15 cellular contexts compared by ENCODE assay signal in the genomic region with DNA sequence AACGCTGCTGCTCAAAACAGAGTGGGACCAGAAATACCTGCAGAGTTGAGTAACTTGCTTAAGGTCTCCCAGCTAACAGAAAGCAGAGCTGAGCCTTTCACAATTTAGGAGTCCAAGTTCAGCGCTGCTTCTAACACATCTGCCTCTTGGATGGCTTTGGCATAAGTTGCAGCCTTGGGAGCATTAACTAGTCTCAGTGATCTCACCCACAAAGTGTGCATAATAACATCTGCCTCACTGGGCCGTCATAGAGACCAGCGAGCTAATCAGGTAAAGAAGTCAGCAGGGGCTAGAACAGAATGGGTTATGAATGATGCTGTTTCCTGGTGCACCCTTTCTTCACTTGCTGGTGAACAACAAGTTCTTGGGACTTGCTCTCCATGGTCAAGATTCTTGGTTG. TPM values are rescaled to one million over a fixed set of nuclear protein-coding genes. Genes with fewer than 3 reads are reported as not detected.
DNase-seq lines count a peak whose midpoint lies in the region; TF ChIP-seq lines count a peak whose summit lies in the region.
"Had no signal": no experiment of that assay in that cellular context is flagged by ENCODE, and none has a peak within 500 bp of the region (broad histone marks: within the 10 kb centered on the region; RNA-seq: fewer than 3 reads in every experiment).

No MANE protein-coding gene starts in this region.

- H3K9me3 Mint-ChIP-seq in H9: no peaks in the 10 kb centered on the region
- H3K9me3 Mint-ChIP-seq: activated T-helper 2 cell treated with anti-CD3 and anti-CD28 coated beads, Interferon-gamma antibody, Interleukin-2, Interleukin-4, amounts not matched to agents 10 μg/mL and 5 μg/mL and 100 μg/mL, durations not matched to agents 14 hours and 24 hours and 36 hours; neural crest cell; stimulated activated naive CD8-positive, alpha-beta T cell treated with anti-CD3 and anti-CD28 coated beads, Interleukin-15, Interleukin-2, amounts not matched to agents 100 ng/mL and 50 ng/mL, for 24 hours had no signal

- H2BK15ac ChIP-seq in H9 (ENCODE audit: low read depth, low read length) (no peak overlapping the region), neuronal stem cell (ENCODE audit: low read length) (no peak overlapping the region)

- H2BK5ac ChIP-seq in H9 (ENCODE audit: insufficient read length, low read length) (no peak overlapping the region), neuronal stem cell (ENCODE audit: low read length) (no peak overlapping the region)

- H2BK120ac ChIP-seq in H9 (ENCODE audit: low read depth, low read length, poor library complexity, severe bottlenecking) (no peak overlapping the region), neuronal stem cell (ENCODE audit: low read depth, low read length) (no peak overlapping the region)

- TF ChIP-seq CTCF in H9 (conservative IDR thresholded peaks at IDR 0.05) (no peak), liver (IDR thresholded peaks at IDR 0.05; ENCODE audit: low read depth, low read length, missing input control) (no peak), vagina (IDR thresholded peaks at IDR 0.05) (no peak)

- no peak overlapping the region for H4K8ac ChIP-seq in H9 (replicated peaks; ENCODE audit: insufficient read length, low read depth, low read length)
- H4K8ac ChIP-seq in neuronal stem cell (ENCODE audit: low read depth, low read length): no peak overlapping the region

- TF ChIP-seq RAD21 in liver (IDR thresholded peaks at IDR 0.05): no peak

- H4K5ac ChIP-seq in H9 (ENCODE audit: insufficient read length, low read depth, low read length): no peak overlapping the region

- H3K27me3 ChIP-seq in H9 (ENCODE audit: insufficient read depth, low read length): no peaks in the 10 kb centered on the region
- no peaks in the 10 kb centered on the region for H3K27me3 ChIP-seq in liver (ENCODE audit: control insufficient read depth in 4 of 4, insufficient read depth in 4 of 4, low read length in 3 of 4)
- no peaks in the 10 kb centered on the region for H3K27me3 ChIP-seq in neuronal stem cell (ENCODE audit: control insufficient read depth in 3 of 3, insufficient read depth in 3 of 3, low read depth in 1 of 3, low read length in 3 of 3)
- no peaks in the 10 kb centered on the region for H3K27me3 ChIP-seq in vagina
- H3K27me3 ChIP-seq: foreskin keratinocyte had no signal

- H3K14ac ChIP-seq in H9 (ENCODE audit: insufficient read depth, low read length) (no peak overlapping the region), neuronal stem cell (ENCODE audit: low read length) (no peak overlapping the region)

- H3K27ac Mint-ChIP-seq in H9: peak overlapping the region in 2 of 3 experiments; percentile 42 to 89; a peak in 2 of 7 replicates
- H3K27ac Mint-ChIP-seq: activated CD8-positive, alpha-beta T cell treated with anti-CD3 and anti-CD28 coated beads, Interleukin-2, amount 10 ng/mL, durations not matched to agents 7 days and 5 days; activated T-helper 2 cell treated with anti-CD3 and anti-CD28 coated beads, Interferon-gamma antibody, Interleukin-2, Interleukin-4, amounts not matched to agents 10 μg/mL and 5 μg/mL and 100 μg/mL, durations not matched to agents 14 hours and 24 hours and 36 hours; stimulated activated naive CD8-positive, alpha-beta T cell treated with anti-CD3 and anti-CD28 coated beads, Interleukin-15, Interleukin-2, amounts not matched to agents 100 ng/mL and 50 ng/mL, for 24 hours had no signal

- H2AFZ ChIP-seq in H9 (ENCODE audit: low read length) (no peak overlapping the region), neuronal stem cell (ENCODE audit: low read length) (no peak overlapping the region)

- no peaks in the 10 kb centered on the region for H3K36me3 ChIP-seq in liver (ENCODE audit: control insufficient read depth in 4 of 4, insufficient read depth in 3 of 4, low read depth in 1 of 4, low read length in 3 of 4)
- H3K36me3 ChIP-seq in neuronal stem cell (replicated peaks in 1 of 2; ENCODE audit: control insufficient read depth in 2 of 2, insufficient read depth in 2 of 2, low read length in 2 of 2): no peaks in the 10 kb centered on the region
- no peaks in the 10 kb centered on the region for H3K36me3 ChIP-seq in vagina

- no peak overlapping the region for H3K4me3 ChIP-seq in liver (ENCODE audit: low read depth in 1 of 3, low read length in 3 of 3)
- no peak overlapping the region for H3K4me3 ChIP-seq in neuronal stem cell (ENCODE audit: low read length in 2 of 2)
- no peak overlapping the region for H3K4me3 ChIP-seq in vagina

- WGBS in H9 (ENCODE audit: extremely low coverage, insufficient read length, low lambda C conversion rate): no CpG with 5 or more reads among the region's 4 CpGs
- 85% methylated on average over 4 of the region's 4 CpGs for WGBS in liver
- no CpG with 5 or more reads among the region's 4 CpGs for WGBS in neuronal stem cell (ENCODE audit: extremely low coverage in 2 of 2, insufficient read length in 2 of 2, insufficient replicate concordance in 1 of 2), 2 donors

- H3K9me3 ChIP-seq in H9 (ENCODE audit: control insufficient read depth, low read depth, low read length) (no peaks in the 10 kb centered on the region), liver (ENCODE audit: control insufficient read depth in 4 of 4, low read length in 3 of 4) (no peaks in the 10 kb centered on the region), neuronal stem cell (replicated peaks in 1 of 2; ENCODE audit: control insufficient read depth in 2 of 2, insufficient read depth in 1 of 2, low read depth in 1 of 2, low read length in 2 of 2) (no peaks in the 10 kb centered on the region), vagina (no peaks in the 10 kb centered on the region)
- H3K9me3 ChIP-seq: SK-N-SH had no signal

- H3K27me3 Mint-ChIP-seq in H9 (ENCODE audit: low read depth): no peaks in the 10 kb centered on the region

- H2BK12ac ChIP-seq in H9 (ENCODE audit: insufficient read length, low read depth, low read length): no peak overlapping the region
- no peak overlapping the region for H2BK12ac ChIP-seq in neuronal stem cell (ENCODE audit: low read length)

- no peak for TF ChIP-seq POLR2A in vagina (IDR thresholded peaks at IDR 0.05)

- no peak overlapping the region for H2BK20ac ChIP-seq in H9 (ENCODE audit: low read depth, low read length, poor library complexity, severe bottlenecking)

- no peaks in the 10 kb centered on the region for H4K20me1 ChIP-seq in H9 (ENCODE audit: control insufficient read depth, insufficient read depth, insufficient read length)

- H3K79me1 ChIP-seq in H9 (ENCODE audit: insufficient read depth, low read depth, low read length, poor library complexity, severe bottlenecking) (peaks cover 4% of the 10 kb centered on the region), neuronal stem cell (ENCODE audit: low read depth, low read length) (peaks cover 2% of the 10 kb centered on the region)

- H3K4me2 ChIP-seq in H9 (ENCODE audit: insufficient read depth, insufficient read length, low read length) (no peak overlapping the region), neuronal stem cell (ENCODE audit: insufficient read depth, low read length, poor library complexity, severe bottlenecking) (no peak overlapping the region)
- H3K4me2 ChIP-seq: SK-N-SH had no signal

- no peaks in the 10 kb centered on the region for H3K36me3 Mint-ChIP-seq in H9 (ENCODE audit: insufficient read depth in 1 of 3, low read depth in 3 of 3)

- peaks cover 46 to 55% of the 10 kb centered on the region in 2 experiments for H3K4me1 Mint-ChIP-seq in H9

- H3T11ph ChIP-seq in H9 (ENCODE audit: low read length): no peak overlapping the region

- H3K9ac ChIP-seq in H9 (ENCODE audit: extremely low read depth, insufficient read length, low read length) (no peak overlapping the region), liver (ENCODE audit: low read depth in 1 of 2, low read length in 2 of 2) (no peak overlapping the region), neuronal stem cell (ENCODE audit: low read depth, low read length, poor library complexity) (no peak overlapping the region)
- H3K9ac ChIP-seq: SK-N-SH had no signal

- H3K23ac ChIP-seq in H9 (ENCODE audit: insufficient read length, low read depth, low read length): no peak overlapping the region
- H3K23ac ChIP-seq in neuronal stem cell (ENCODE audit: low read depth, low read length, poor library complexity): no peak overlapping the region

- no peak overlapping the region for H4K91ac ChIP-seq in H9 (ENCODE audit: insufficient read length, low read depth, low read length)
- no peak overlapping the region for H4K91ac ChIP-seq in neuronal stem cell (ENCODE audit: low read depth, low read length, poor library complexity)

- no peak overlapping the region for H3K4me3 Mint-ChIP-seq in H9
- H3K4me3 Mint-ChIP-seq: activated CD8-positive, alpha-beta T cell treated with anti-CD3 and anti-CD28 coated beads, Interleukin-2, amount 10 ng/mL, durations not matched to agents 7 days and 5 days; neural crest cell; stimulated activated naive CD8-positive, alpha-beta T cell treated with anti-CD3 and anti-CD28 coated beads, Interleukin-15, Interleukin-2, amounts not matched to agents 100 ng/mL and 50 ng/mL, for 24 hours had no signal

- no peak overlapping the region for H2AK5ac ChIP-seq in H9 (ENCODE audit: insufficient read length, low read length)
- no peak overlapping the region for H2AK5ac ChIP-seq in neuronal stem cell (ENCODE audit: low read depth, low read length)

- DNase-seq in AG08395 (ENCODE audit: low spot score) (peak; percentile 55), H9 (no peak), amniotic epithelial cell (ENCODE audit: low read depth) (peak; percentile 13), T1000 (lab: John Stamatoyannopoulos, UW) (no peak), neuronal stem cell (ENCODE audit: low spot score) (no peak), vagina (ENCODE audit: extremely low spot score in 2 of 2) (no peak), NCI-H748 treated with DMSO at 0.1 percent for 48 hours (lab: John Stamatoyannopoulos, UW) (no peak)
- DNase-seq: activated CD8-positive, alpha-beta T cell treated with anti-CD3 and anti-CD28 coated beads, Interleukin-2, amount 10 ng/mL, durations not matched to agents 7 days and 5 days; NCI-H1930; SK-N-SH had no signal

- H3K27ac ChIP-seq in H9 (ENCODE audit: insufficient read length, low read depth, low read length) (no peak overlapping the region), liver (ENCODE audit: low read depth in 1 of 2, low read length in 2 of 2) (peak overlapping the region; percentile 0 to 18), neuronal stem cell (replicated peaks; ENCODE audit: low read length) (no peak overlapping the region), vagina (no peak overlapping the region)
- H3K27ac ChIP-seq: foreskin keratinocyte had no signal

- intact Hi-C loops in vagina (cut with DNase I): no loop called here

- H3K18ac ChIP-seq in H9 (ENCODE audit: insufficient read length, low read depth, low read length) (no peak overlapping the region), neuronal stem cell (ENCODE audit: low read length) (no peak overlapping the region)

- peaks cover 26% of the 10 kb centered on the region for H3K4me1 ChIP-seq in H9 (ENCODE audit: insufficient read depth, low read length)
- H3K4me1 ChIP-seq in liver (ENCODE audit: control insufficient read depth in 4 of 4, insufficient read depth in 4 of 4, low read length in 3 of 4): peaks cover 10 to 28% (median 22%) of the 10 kb centered on the region in 4 donors
- H3K4me1 ChIP-seq in neuronal stem cell (ENCODE audit: control insufficient read depth in 2 of 2, insufficient read depth in 1 of 2, low read depth in 1 of 2, low read length in 2 of 2): peaks cover 0 to 7% of the 10 kb centered on the region in 2 donors
- no peaks in the 10 kb centered on the region for H3K4me1 ChIP-seq in vagina

- peaks cover 3% of the 10 kb centered on the region for H3K23me2 ChIP-seq in H9 (ENCODE audit: insufficient read length, low read depth, low read length, poor library complexity, severe bottlenecking)

- H3K56ac ChIP-seq in H9 (ENCODE audit: insufficient read length, low read depth, low read length): no peak overlapping the region

- peaks cover 7% of the 10 kb centered on the region; the same call in 1 of the 2 replicates for H3K79me2 ChIP-seq in H9 (ENCODE audit: insufficient read depth, low read length)

- H3K4ac ChIP-seq in H9 (ENCODE audit: low read depth, low read length): no peak overlapping the region
- H3K4ac ChIP-seq in neuronal stem cell (ENCODE audit: low read length): no peak overlapping the region

RNA-seq across cellular contexts. Expression of a gene that starts 36.5 kb away (rescaled TPM):
- total RNA-seq in H9 (2021) (28.2 and 30.7 TPM in 2 replicates), liver (10 to 100 TPM in 1 of 2 donors, 1 to 10 TPM in 1; 5.9 to 25.1 TPM), vagina (18.7 TPM)
- 10 to 100 TPM in 1 of 2 donors, 1 to 10 TPM in 1; 6.2 to 23.3 TPM for polyA plus RNA-seq in liver
- polyA plus RNA-seq in neuronal stem cell (2013, experiment 1 of 2): 11.4 TPM
- 12.7 TPM for polyA plus RNA-seq in neuronal stem cell (2013, experiment 2 of 2)
- total RNA-seq: activated CD8-positive, alpha-beta T cell treated with anti-CD3 and anti-CD28 coated beads, Interleukin-2, amount 10 ng/mL, durations not matched to agents 7 days and 5 days had no signal

Comparison
In these comparisons a context has a peak if more than half of its experiments do, and no peak if none do; other contexts are left out.
1. DNase-seq: peak in AG08395 (single experiment) and amniotic epithelial cell (single experiment); none in H9 (single experiment), T1000 (single experiment), neuronal stem cell (single experiment), vagina (0 of 2) and NCI-H748 treated with DMSO at 0.1 percent for 48 hours (single experiment).
2. H3K27ac ChIP-seq: peak in liver (2 of 2); none in H9 (single experiment), neuronal stem cell (single experiment) and vagina (single experiment).